Comparison of ENCODE assay signal across 8 cellular contexts in genomic region chrX:153724252-153725038, GRCh38. TPM values are rescaled to one million over a fixed set of nuclear protein-coding genes. Genes with fewer than 3 reads are reported as not detected.
DNase-seq lines count a peak whose midpoint lies in the region; ATAC-seq, FAIRE-seq and TF ChIP-seq lines count a peak whose summit lies in the region.

Gene ABCD1 (plus strand): TSS chrX:153724856. CDS start chrX:153725267, 411 bp downstream.
Gene BCAP31 (minus strand): TSS chrX:153724387. CDS start chrX:153723244, 1,143 bp downstream.

- peak within 1 kb of the TSS; percentile 81 for H3K4me2 ChIP-seq in OCI-LY1 (ENCODE audit: low read length)

- peak; percentile 90 for DNase-seq in COLO829 (ENCODE audit: low spot score)
- DNase-seq in HTR-8/SVneo (ENCODE audit: insufficient read length, low spot score) = peak; percentile 80
- DNase-seq in activated CD8-positive, alpha-beta memory T cell treated with anti-CD3 and anti-CD28 coated beads, Interleukin-2, amount 50 U/mL, for 48 hours = peak; percentile 90
- DNase-seq in epidermal melanocyte (ENCODE audit: insufficient read length, low spot score) = peak; percentile 90
- peak; percentile 76 to 77 for DNase-seq in stimulated activated CD8-positive, alpha-beta memory T cell treated with anti-CD3 and anti-CD28 coated beads, Interleukin-2, amount 100 ng/mL, for 1 hour (ENCODE audit: low read depth in 2 of 2)

- H3K9me2 ChIP-seq in OCI-LY1 (ENCODE audit: low read depth, low read length) = no peaks in the 10 kb centered on the region

- TF ChIP-seq CTCF in OCI-LY1 (IDR thresholded peaks at IDR 0.05; ENCODE audit: low read length) = no peak

- peak within 1 kb of the TSS; percentile 76 for H3K27ac ChIP-seq in OCI-LY1 (ENCODE audit: low read depth, low read length, poor library complexity, severe bottlenecking)

- peaks cover 42% of the 10 kb centered on the region for H3K4me1 ChIP-seq in OCI-LY1 (ENCODE audit: insufficient read depth, low read length, severe bottlenecking)
- H3K4me1 ChIP-seq in mononuclear cell (ENCODE audit: insufficient read depth, low read length) = peaks cover 54% of the 10 kb centered on the region

- H4K20me1 ChIP-seq in OCI-LY1 (ENCODE audit: insufficient read depth, low read length) = no peaks in the 10 kb centered on the region

- peaks cover 19% of the 10 kb centered on the region for H3K36me3 ChIP-seq in OCI-LY1 (ENCODE audit: insufficient read depth, low read length)

- no peaks in the 10 kb centered on the region for H3F3A ChIP-seq in OCI-LY1 (ENCODE audit: insufficient read depth, low read length)

- no peaks in the 10 kb centered on the region for H3K27me3 ChIP-seq in OCI-LY1 (ENCODE audit: insufficient read depth, low read length)
- no peaks in the 10 kb centered on the region for H3K27me3 ChIP-seq in mononuclear cell (ENCODE audit: insufficient read depth, low read length)

- peak within 1 kb of the TSS; percentile 91 for H3K4me3 ChIP-seq in OCI-LY1 (ENCODE audit: low read depth, low read length, poor library complexity, severe bottlenecking)
- H3K4me3 ChIP-seq in mononuclear cell (ENCODE audit: low read length) = peak within 1 kb of the TSS; percentile 59

- H3K9ac ChIP-seq in OCI-LY1 (ENCODE audit: low read length) = peak within 1 kb of the TSS; percentile 85

- no peak for FAIRE-seq in HTR-8/SVneo (lab: Jason Lieb, UNC)

- peak; percentile 52 for ATAC-seq in GM21360 (IDR thresholded peaks at IDR 0.05; ENCODE audit: unreplicated experiment)

- H3K9me3 ChIP-seq in OCI-LY1 (ENCODE audit: low read length) (no peaks in the 10 kb centered on the region), mononuclear cell (ENCODE audit: low read depth, low read length) (no peaks in the 10 kb centered on the region)

- no peak within 1 kb of the TSS for H2AFZ ChIP-seq in OCI-LY1 (ENCODE audit: low read length)

- no peaks in the 10 kb centered on the region for H3K79me2 ChIP-seq in OCI-LY1 (ENCODE audit: insufficient read depth, low read length)

RNA-seq across cellular contexts. Expression of gene ABCD1, which starts in this region (rescaled TPM):
- total RNA-seq in mononuclear cell = 8.8 TPM

RNA-seq across cellular contexts. Expression of gene BCAP31, which starts in this region (rescaled TPM):
- total RNA-seq in mononuclear cell = 60.6 TPM

Comparison
In these comparisons a context has a peak if more than half of its experiments do, and no peak if none do; other contexts are left out.
1. Peak in every context shown above with its lines: DNase-seq, ATAC-seq, H3K4me3 ChIP-seq and H3K27ac ChIP-seq.